Comparison of ENCODE assay signal across 14 cellular contexts in the genomic region with DNA sequence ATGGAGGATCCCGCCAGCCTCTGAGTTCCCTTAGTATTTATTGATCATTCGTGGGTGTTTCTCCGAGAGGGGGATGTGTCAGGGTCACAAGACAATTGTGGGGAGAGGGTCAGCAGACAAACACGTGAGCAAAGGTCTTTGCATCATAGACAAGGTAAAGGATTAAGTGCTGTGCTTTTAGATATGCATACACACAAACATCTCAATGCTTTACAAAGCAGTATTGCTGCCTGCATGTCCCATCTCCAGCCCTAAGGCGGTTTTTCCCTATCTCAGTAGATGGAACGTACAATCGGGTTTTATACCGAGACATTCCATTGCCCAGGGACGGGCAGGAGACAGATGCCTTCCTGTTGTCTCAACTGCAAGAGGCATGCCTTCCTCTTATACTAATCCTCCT. TPM values are rescaled to one million over a fixed set of nuclear protein-coding genes. Genes with fewer than 3 reads are reported as not detected.
DNase-seq lines count a peak whose midpoint lies in the region; TF ChIP-seq lines count a peak whose summit lies in the region.
"Not testable (repeated sequence)": the region's sequence is repeated elsewhere in the genome, so short reads cannot be mapped to it uniquely, and the experiment has no call there.
"Had no signal": no experiment of that assay in that cellular context is flagged by ENCODE, and none has a peak within 500 bp of the region (broad histone marks: within the 10 kb centered on the region; RNA-seq: fewer than 3 reads in every experiment).

No MANE protein-coding gene starts in this region.

- H2BK120ac ChIP-seq in trophoblast cell (ENCODE audit: insufficient read depth, low read length, poor library complexity), result not testable (repeated sequence)

- H3K9me3 ChIP-seq in WERI-Rb-1 (ENCODE audit: severe bottlenecking); trophoblast cell (ENCODE audit: insufficient read depth, low read depth, low read length): not testable (repeated sequence)

- peak overlapping the region; percentile 51 for H3K27ac ChIP-seq in WERI-Rb-1
- not testable (repeated sequence) for H3K27ac ChIP-seq in trophoblast cell (ENCODE audit: low read depth, low read length)

- H3K14ac ChIP-seq in trophoblast cell (ENCODE audit: low read length), result not testable (repeated sequence)

- not testable (repeated sequence) for H4K12ac ChIP-seq in trophoblast cell (ENCODE audit: low read depth, low read length)

- H3K18ac ChIP-seq in trophoblast cell (ENCODE audit: low read length), result not testable (repeated sequence)

- H3K36me3 ChIP-seq in WERI-Rb-1; trophoblast cell (ENCODE audit: control insufficient read depth in 1 of 2, insufficient read depth in 2 of 2, low read length in 2 of 2): not testable (repeated sequence)

- in situ Hi-C loops in SK-MEL-5 (cut with HindIII; ENCODE audit: low pct_unique_long_range_greater_than_20kb, low sequenced_read_pairs), result not testable (repeated sequence)

- H2BK5ac ChIP-seq in trophoblast cell (ENCODE audit: low read depth, low read length, poor library complexity), result not testable (repeated sequence)

- H2AFZ ChIP-seq in trophoblast cell (ENCODE audit: insufficient read depth, low read length, poor library complexity), result not testable (repeated sequence)

- H3K79me2 ChIP-seq in trophoblast cell (ENCODE audit: control insufficient read depth, insufficient read depth, low read length, poor library complexity), result not testable (repeated sequence)

- DNase-seq in SK-MEL-5 (ENCODE audit: low read depth, low spot score) (peak; percentile 14), trophoblast cell (peak; percentile 51 to 69)
- not testable (repeated sequence) for DNase-seq in WERI-Rb-1

- H3K4me2 ChIP-seq in trophoblast cell (ENCODE audit: low read length), result not testable (repeated sequence)

- not testable (repeated sequence) for H3K79me1 ChIP-seq in trophoblast cell (ENCODE audit: low read length)

- H2AK5ac ChIP-seq in trophoblast cell (ENCODE audit: low read length), result not testable (repeated sequence)

- not testable (repeated sequence) for TF ChIP-seq CTCF in WERI-Rb-1 (IDR thresholded peaks at IDR 0.05; ENCODE audit: low read depth, low read length)

- H3K23ac ChIP-seq in trophoblast cell (ENCODE audit: low read length), result not testable (repeated sequence)

- H2BK12ac ChIP-seq in trophoblast cell (ENCODE audit: low read length), result not testable (repeated sequence)

- not testable (repeated sequence) for H4K91ac ChIP-seq in trophoblast cell (ENCODE audit: low read depth, low read length)

- WGBS in trophoblast cell (ENCODE audit: extremely low coverage, insufficient coverage, insufficient read length), result no CpG with 5 or more reads among the region's 9 CpGs

- H3K27me3 ChIP-seq in WERI-Rb-1 (ENCODE audit: insufficient read depth, low read depth, severe bottlenecking); trophoblast cell (ENCODE audit: insufficient read depth, low read length): not testable (repeated sequence)

- H3K9ac ChIP-seq in trophoblast cell (ENCODE audit: low read length), result not testable (repeated sequence)

- not testable (repeated sequence) for H3K4me1 ChIP-seq in trophoblast cell (ENCODE audit: control insufficient read depth in 1 of 2, insufficient read depth in 2 of 2, low read length in 2 of 2)

- H3K4ac ChIP-seq in trophoblast cell (ENCODE audit: low read depth, low read length), result not testable (repeated sequence)

- not testable (repeated sequence) for H4K8ac ChIP-seq in trophoblast cell (ENCODE audit: low read depth, low read length)

- not testable (repeated sequence) for H3K4me3 ChIP-seq in WERI-Rb-1 (ENCODE audit: low read depth, low read length); trophoblast cell (ENCODE audit: low read depth, low read length)

RNA-seq across cellular contexts. Expression of a gene that starts 30.5 kb away (rescaled TPM):
- 31.9 and 35.3 TPM in 2 replicates for total RNA-seq in SK-MEL-5 (2014; rRNA removed; shearing (Covaris generic))
- polyA plus RNA-seq in SK-MEL-5 (2015; cell fraction: cytosol; rRNA removed), result 72.1 and 75.7 TPM in 2 replicates
- 21.6 and 26.7 TPM in 2 replicates for polyA plus RNA-seq in SK-MEL-5 (2015; cell fraction: nucleus; rRNA removed)
- 29.1 and 29.8 TPM in 2 replicates for polyA plus RNA-seq in trophoblast cell (2013)

RNA-seq across cellular contexts. Expression of a gene that starts 59.1 kb away (rescaled TPM):
- total RNA-seq in SK-MEL-5 (2014; rRNA removed; shearing (Covaris generic)), result not detected in 2 replicates
- not detected in 2 replicates for polyA plus RNA-seq in SK-MEL-5 (2015; cell fraction: cytosol; rRNA removed)
- polyA plus RNA-seq in SK-MEL-5 (2015; cell fraction: nucleus; rRNA removed), result not detected in 2 replicates
- 0.14 and 0.15 TPM in 2 replicates for polyA plus RNA-seq in trophoblast cell (2013)
- total RNA-seq: A172; B cell; Caco-2; Calu3; CD8-positive, alpha-beta memory T cell; Daoy had no signal
- polyA plus RNA-seq: AG04450; BJ; CD14-positive monocyte; CD4-positive, alpha-beta memory T cell; CD4-positive, CD25-positive, alpha-beta regulatory T cell; CD8-positive, alpha-beta memory T cell had no signal
